In the genomic region with DNA sequence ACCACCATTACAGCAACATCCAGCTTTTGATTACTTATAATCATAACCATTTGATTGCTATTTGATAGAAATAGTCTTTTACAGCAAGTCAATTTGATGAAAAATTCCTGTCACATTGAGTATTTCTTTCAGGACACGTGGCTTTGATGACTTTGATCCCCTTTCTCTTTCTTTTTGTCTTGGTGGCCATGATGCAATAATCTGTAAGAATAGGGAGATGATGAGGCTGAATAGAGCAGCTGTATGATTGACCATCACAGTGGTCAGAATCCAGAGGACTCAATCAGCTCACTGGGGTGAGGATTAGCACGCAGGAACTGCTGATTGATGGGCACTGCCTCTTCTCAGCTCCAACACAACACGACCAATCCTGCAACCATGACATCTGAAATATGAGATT, we compare ENCODE assay signal across 14 cellular contexts.
DNase-seq lines count a peak whose midpoint lies in the region; ATAC-seq and TF ChIP-seq lines count a peak whose summit lies in the region.
"Had no signal": no experiment of that assay in that cellular context is flagged by ENCODE, and none has a peak within 500 bp of the region (broad histone marks: within the 10 kb centered on the region; RNA-seq: fewer than 3 reads in every experiment).

No MANE protein-coding gene starts in this region.

- no peaks in the 10 kb centered on the region for H3K27me3 ChIP-seq in IMR-90 (ENCODE audit: control insufficient read depth, insufficient read depth, low read length)

- H2BK120ac ChIP-seq in IMR-90 (ENCODE audit: low read depth, low read length) = no peak overlapping the region

- H3K4me1 ChIP-seq in IMR-90 (ENCODE audit: control insufficient read depth, insufficient read depth, low read length) = no peaks in the 10 kb centered on the region
- H3K4me1 ChIP-seq: BE2C had no signal

- no peak overlapping the region for H3K4me3 Mint-ChIP-seq in activated naive CD8-positive, alpha-beta T cell treated with anti-CD3 and anti-CD28 coated beads, Interleukin-2, amount 50 U/mL, for 24 hours
- H3K4me3 Mint-ChIP-seq: CD4-positive, alpha-beta memory T cell had no signal

- no peak overlapping the region for H2BK5ac ChIP-seq in IMR-90 (ENCODE audit: low read depth, low read length, poor library complexity, severe bottlenecking)

- no peak overlapping the region for H3K56ac ChIP-seq in IMR-90 (ENCODE audit: extremely low read depth, insufficient read depth, low read length)

- ATAC-seq in IMR-90 (ENCODE audit: low read depth) (no peak), HG02798 (IDR thresholded peaks at IDR 0.05; ENCODE audit: poor library complexity, unreplicated experiment) (no peak)
- ATAC-seq in activated naive CD8-positive, alpha-beta T cell treated with anti-CD3 and anti-CD28 coated beads, Interleukin-2, amount 50 U/mL, for 24 hours = no peak
- ATAC-seq: GM12878 had no signal

- no CpG with 5 or more reads among the region's 3 CpGs for WGBS in IMR-90 (ENCODE audit: extremely low coverage in 2 of 2, insufficient read length in 1 of 2), 2 experiments

- no peak overlapping the region for H2AK5ac ChIP-seq in IMR-90 (ENCODE audit: low read depth, low read length)

- CTCF ChIA-PET in IMR-90 (lab: Yijun Ruan, JAX) = no interaction called here

- no peak overlapping the region for H3K27ac Mint-ChIP-seq in activated naive CD8-positive, alpha-beta T cell treated with anti-CD3 and anti-CD28 coated beads, Interleukin-2, amount 50 U/mL, for 24 hours
- H3K27ac Mint-ChIP-seq: CD4-positive, alpha-beta memory T cell had no signal

- H3K4me3 ChIP-seq in IMR-90 (ENCODE audit: insufficient read depth, low read depth, low read length) = no peak overlapping the region
- H3K4me3 ChIP-seq: GM12878 had no signal

- POLR2A ChIA-PET in IMR-90 (lab: Charles Lee; ENCODE audit: unreplicated experiment) = interaction anchor here (0.6 kb wide), 1 partner anchor 854 kb away, joined by 3 read pairs; no protein-coding TSS in a partner anchor

- no peak overlapping the region for H3K23ac ChIP-seq in IMR-90 (ENCODE audit: low read depth, low read length)

- TF ChIP-seq POLR2A in IMR-90 (IDR thresholded peaks at IDR 0.05; ENCODE audit: low read depth, low read length) = no peak

- dilution Hi-C loops in IMR-90 (cut with HindIII; ENCODE audit: low sequenced_read_pairs, unreplicated experiment) = no loop called here

- H3K27me3 Mint-ChIP-seq in activated naive CD8-positive, alpha-beta T cell treated with anti-CD3 and anti-CD28 coated beads, Interleukin-2, amount 50 U/mL, for 24 hours = peaks cover 5% of the 10 kb centered on the region

- H3K4ac ChIP-seq in IMR-90 (ENCODE audit: low read depth, low read length) = no peak overlapping the region

- no peak overlapping the region for H4K91ac ChIP-seq in IMR-90 (ENCODE audit: insufficient read depth, low read depth, low read length)

- H3K36me3 Mint-ChIP-seq in activated naive CD8-positive, alpha-beta T cell treated with anti-CD3 and anti-CD28 coated beads, Interleukin-2, amount 50 U/mL, for 24 hours (ENCODE audit: low read depth) = no peaks in the 10 kb centered on the region
- H3K36me3 Mint-ChIP-seq: CD4-positive, alpha-beta memory T cell had no signal

- TF ChIP-seq RAD21 in IMR-90 (IDR thresholded peaks at IDR 0.05; ENCODE audit: low read length) = no peak

- H2BK15ac ChIP-seq in IMR-90 (ENCODE audit: low read depth, low read length) = no peak overlapping the region

- no peaks in the 10 kb centered on the region for H3K79me1 ChIP-seq in IMR-90 (ENCODE audit: low read depth in 1 of 2, low read length in 2 of 2)

- intact Hi-C loops in IMR-90 (cut with micrococcal nuclease) = no loop called here

- H3K36me3 ChIP-seq in IMR-90 (ENCODE audit: control insufficient read depth, insufficient read depth, low read length) = no peaks in the 10 kb centered on the region
- H3K36me3 ChIP-seq: BE2C had no signal

- H4K5ac ChIP-seq in IMR-90 (ENCODE audit: low read depth, low read length) = no peak overlapping the region

- H3K4me2 ChIP-seq in IMR-90 (ENCODE audit: low read depth, low read length) = no peak overlapping the region

- no peak overlapping the region for H3K18ac ChIP-seq in IMR-90 (ENCODE audit: low read depth, low read length)

- no peak overlapping the region for H3K27ac ChIP-seq in IMR-90 (ENCODE audit: insufficient read depth, low read length)
- H3K27ac ChIP-seq: C4-2B had no signal

- no peaks in the 10 kb centered on the region for H3K9me3 ChIP-seq in IMR-90 (ENCODE audit: control insufficient read depth, insufficient read depth, low read length)
- H3K9me3 ChIP-seq: BE2C had no signal

- no peak overlapping the region for H4K8ac ChIP-seq in IMR-90 (ENCODE audit: low read depth in 2 of 2, low read length in 2 of 2)

- in situ Hi-C loops in IMR-90 (cut with MboI; ENCODE audit: low sequenced_read_pairs) = no loop called here

- no peak for TF ChIP-seq CTCF in IMR-90 (conservative IDR thresholded peaks at IDR 0.05; ENCODE audit: low read depth, low read length)

- no peak overlapping the region for H2AK9ac ChIP-seq in IMR-90 (replicated peaks; ENCODE audit: low read depth, low read length, poor library complexity)

- H4K20me1 ChIP-seq in IMR-90 (ENCODE audit: insufficient read depth, low read length) = no peaks in the 10 kb centered on the region

- BruUV-seq in IMR-90 (replicated peaks; lab: Mats Ljungman, UMichigan) = no TSS peak

- H3K4me1 Mint-ChIP-seq in activated naive CD8-positive, alpha-beta T cell treated with anti-CD3 and anti-CD28 coated beads, Interleukin-2, amount 50 U/mL, for 24 hours = no peaks in the 10 kb centered on the region
- H3K4me1 Mint-ChIP-seq: CD4-positive, alpha-beta memory T cell had no signal

- H3K9me1 ChIP-seq in IMR-90 (ENCODE audit: insufficient read depth, low read length) = no peaks in the 10 kb centered on the region

- H2AFZ ChIP-seq in IMR-90 (replicated peaks; ENCODE audit: low read length, poor library complexity) = no peak overlapping the region

- no peak overlapping the region for H3K14ac ChIP-seq in IMR-90 (replicated peaks; ENCODE audit: low read depth, low read length)

- H3K9ac ChIP-seq in IMR-90 (ENCODE audit: low read depth, low read length) = no peak overlapping the region

- H3K9me3 Mint-ChIP-seq in activated naive CD8-positive, alpha-beta T cell treated with anti-CD3 and anti-CD28 coated beads, Interleukin-2, amount 50 U/mL, for 24 hours = no peaks in the 10 kb centered on the region

- peak; percentile 17 for DNase-seq in NCI-H748 (lab: John Stamatoyannopoulos, UW; ENCODE audit: unreplicated experiment)
- DNase-seq in NCI-H748 treated with DMSO at 0.1 percent for 48 hours (lab: John Stamatoyannopoulos, UW) = no peak
- DNase-seq in IMR-90 = no peak
- DNase-seq in SW480 (ENCODE audit: low spot score) = peak; percentile 16
- DNase-seq in activated naive CD8-positive, alpha-beta T cell treated with anti-CD3 and anti-CD28 coated beads, Interleukin-2, amount 50 U/mL, for 24 hours = no peak
- no peak for DNase-seq in AG20443 (ENCODE audit: low spot score)
- DNase-seq: ACHN; BE2C; CD4-positive, alpha-beta memory T cell; DMS79; HCEC 1CT had no signal

- no peak overlapping the region for H2BK20ac ChIP-seq in IMR-90 (ENCODE audit: low read depth, low read length)

TF ChIP-seq in IMR-90, 13 proteins besides CTCF, POLR2A, EP300 and RAD21:
- TF ChIP-seq CEBPB (IDR thresholded peaks at IDR 0.05; ENCODE audit: low read depth, low read length) (0 out of 2 replicates have a peak, but pooled peaks have one; percentile 11), RCOR1 (IDR thresholded peaks at IDR 0.05; ENCODE audit: insufficient replicate concordance, low read length) (no peak), MAFK (IDR thresholded peaks at IDR 0.05; ENCODE audit: low read depth, low read length) (no peak)

Comparison
In these comparisons a context has a peak if more than half of its experiments do, and no peak if none do; other contexts are left out.
1. DNase-seq: peak in NCI-H748 (single experiment) and SW480 (single experiment); none in NCI-H748 treated with DMSO at 0.1 percent for 48 hours (single experiment), IMR-90 (single experiment), activated naive CD8-positive, alpha-beta T cell treated with anti-CD3 and anti-CD28 coated beads, Interleukin-2, amount 50 U/mL, for 24 hours (single experiment) and AG20443 (single experiment).